In genomic region chr13:113860579-113861432, GRCh38 we compare ENCODE assay signal across 11 cellular contexts. TPM values are rescaled to one million over a fixed set of nuclear protein-coding genes. Genes with fewer than 3 reads are reported as not detected.
DNase-seq lines count a peak whose midpoint lies in the region; ATAC-seq and TF ChIP-seq lines count a peak whose summit lies in the region.
"Had no signal": no experiment of that assay in that cellular context is flagged by ENCODE, and none has a peak within 500 bp of the region (broad histone marks: within the 10 kb centered on the region; RNA-seq: fewer than 3 reads in every experiment).

No MANE protein-coding gene starts in this region.

- TF ChIP-seq CTCF in tibial artery (IDR thresholded peaks at IDR 0.05), result no peak

- intact Hi-C loops in tibial artery (cut with DNase I; ENCODE audit: low total_unique reads), result loop anchor here (5.0 kb wide), 1 partner anchor 44 kb away; no protein-coding TSS in a partner anchor

- peaks cover 0 to 10% (median 0%) of the 10 kb centered on the region in 3 donors for H3K36me3 ChIP-seq in tibial artery

- peaks cover 12% of the 10 kb centered on the region for H3K9me3 Mint-ChIP-seq in activated CD8-positive, alpha-beta memory T cell treated with anti-CD3 and anti-CD28 coated beads, Interleukin-2, amount 10 ng/mL, durations not matched to agents 7 days and 5 days (ENCODE audit: low read depth)
- no peaks in the 10 kb centered on the region for H3K9me3 Mint-ChIP-seq in central memory CD8-positive, alpha-beta T cell

- H3K27me3 ChIP-seq in tibial artery, result no peaks in the 10 kb centered on the region

- H3K4me3 Mint-ChIP-seq in activated CD8-positive, alpha-beta memory T cell treated with anti-CD3 and anti-CD28 coated beads, Interleukin-2, amount 10 ng/mL, durations not matched to agents 7 days and 5 days, result no peak overlapping the region
- no peak overlapping the region for H3K4me3 Mint-ChIP-seq in central memory CD8-positive, alpha-beta T cell

- H3K36me3 Mint-ChIP-seq in activated CD8-positive, alpha-beta memory T cell treated with anti-CD3 and anti-CD28 coated beads, Interleukin-2, amount 10 ng/mL, durations not matched to agents 7 days and 5 days, result no peaks in the 10 kb centered on the region
- no peaks in the 10 kb centered on the region for H3K36me3 Mint-ChIP-seq in central memory CD8-positive, alpha-beta T cell (ENCODE audit: insufficient read depth)

- CTCF ChIA-PET in activated CD8-positive, alpha-beta memory T cell treated with anti-CD3 and anti-CD28 coated beads, Interleukin-2, amount 10 ng/mL, durations not matched to agents 7 days and 5 days (lab: Charles Lee), result no interaction called here

- peak overlapping the region; percentile 21 to 96 for H3K27ac ChIP-seq in tibial artery

- H3K27me3 Mint-ChIP-seq in activated CD8-positive, alpha-beta memory T cell treated with anti-CD3 and anti-CD28 coated beads, Interleukin-2, amount 10 ng/mL, durations not matched to agents 7 days and 5 days, result peaks cover 42% of the 10 kb centered on the region
- H3K27me3 Mint-ChIP-seq in central memory CD8-positive, alpha-beta T cell, result peaks cover 44% of the 10 kb centered on the region

- no peak overlapping the region for H3K4me3 ChIP-seq in tibial artery

- H3K9me3 ChIP-seq in tibial artery, result no peaks in the 10 kb centered on the region

- H3K27ac Mint-ChIP-seq in activated CD8-positive, alpha-beta memory T cell treated with anti-CD3 and anti-CD28 coated beads, Interleukin-2, amount 10 ng/mL, durations not matched to agents 7 days and 5 days, result no peak overlapping the region
- H3K27ac Mint-ChIP-seq in central memory CD8-positive, alpha-beta T cell (ENCODE audit: low read depth), result peak overlapping the region; percentile 27

- H3K4me1 Mint-ChIP-seq in activated CD8-positive, alpha-beta memory T cell treated with anti-CD3 and anti-CD28 coated beads, Interleukin-2, amount 10 ng/mL, durations not matched to agents 7 days and 5 days, result peaks cover 9% of the 10 kb centered on the region
- peaks cover 13% of the 10 kb centered on the region for H3K4me1 Mint-ChIP-seq in central memory CD8-positive, alpha-beta T cell

- no peak for ATAC-seq in activated CD8-positive, alpha-beta memory T cell treated with anti-CD3 and anti-CD28 coated beads, Interleukin-2, amount 10 ng/mL, durations not matched to agents 7 days and 5 days
- ATAC-seq in central memory CD8-positive, alpha-beta T cell (replicated peaks; ENCODE audit: extremely low read depth, poor library complexity, severe bottlenecking), result no peak
- no peak for ATAC-seq in GM19463 (IDR thresholded peaks at IDR 0.05; ENCODE audit: unreplicated experiment)

- peak; percentile 55 for DNase-seq in activated CD8-positive, alpha-beta memory T cell treated with anti-CD3 and anti-CD28 coated beads for 24 hours
- DNase-seq in activated CD8-positive, alpha-beta memory T cell treated with anti-CD3 and anti-CD28 coated beads, Interleukin-2, amount 10 ng/mL, durations not matched to agents 7 days and 5 days, result no peak
- DNase-seq in central memory CD8-positive, alpha-beta T cell (ENCODE audit: low spot score in 2 of 2), result no peak
- peak; percentile 91 for DNase-seq in left kidney (ENCODE audit: low read depth, low spot score)
- peak in 1 of 2 donors; percentile 70 for DNase-seq in tibial artery
- no peak for DNase-seq in GM19240 (ENCODE audit: insufficient read length, low spot score)
- no peak for DNase-seq in NK-92 (lab: John Stamatoyannopoulos, UW; ENCODE audit: unreplicated experiment)
- DNase-seq: AML-193, caudate nucleus, NCI-H2081 had no signal

- peaks cover 0 to 70% (median 55%) of the 10 kb centered on the region in 4 donors for H3K4me1 ChIP-seq in tibial artery

RNA-seq across cellular contexts. Expression of gene GAS6, which starts 3.1 kb away (rescaled TPM):
- under 1 TPM; 0.15 to 0.23 TPM for total RNA-seq in activated CD8-positive, alpha-beta memory T cell treated with anti-CD3 and anti-CD28 coated beads, Interleukin-2, amount 10 ng/mL, durations not matched to agents 7 days and 5 days

Comparison
In these comparisons a context has a peak if more than half of its experiments do, and no peak if none do; other contexts are left out.
1. DNase-seq: peak in activated CD8-positive, alpha-beta memory T cell treated with anti-CD3 and anti-CD28 coated beads for 24 hours (single experiment) and left kidney (single experiment); none in activated CD8-positive, alpha-beta memory T cell treated with anti-CD3 and anti-CD28 coated beads, Interleukin-2, amount 10 ng/mL, durations not matched to agents 7 days and 5 days (single experiment), central memory CD8-positive, alpha-beta T cell (0 of 2), GM19240 (single experiment) and NK-92 (single experiment).